ENCODE assay signal across 8 cellular contexts in the genomic region with DNA sequence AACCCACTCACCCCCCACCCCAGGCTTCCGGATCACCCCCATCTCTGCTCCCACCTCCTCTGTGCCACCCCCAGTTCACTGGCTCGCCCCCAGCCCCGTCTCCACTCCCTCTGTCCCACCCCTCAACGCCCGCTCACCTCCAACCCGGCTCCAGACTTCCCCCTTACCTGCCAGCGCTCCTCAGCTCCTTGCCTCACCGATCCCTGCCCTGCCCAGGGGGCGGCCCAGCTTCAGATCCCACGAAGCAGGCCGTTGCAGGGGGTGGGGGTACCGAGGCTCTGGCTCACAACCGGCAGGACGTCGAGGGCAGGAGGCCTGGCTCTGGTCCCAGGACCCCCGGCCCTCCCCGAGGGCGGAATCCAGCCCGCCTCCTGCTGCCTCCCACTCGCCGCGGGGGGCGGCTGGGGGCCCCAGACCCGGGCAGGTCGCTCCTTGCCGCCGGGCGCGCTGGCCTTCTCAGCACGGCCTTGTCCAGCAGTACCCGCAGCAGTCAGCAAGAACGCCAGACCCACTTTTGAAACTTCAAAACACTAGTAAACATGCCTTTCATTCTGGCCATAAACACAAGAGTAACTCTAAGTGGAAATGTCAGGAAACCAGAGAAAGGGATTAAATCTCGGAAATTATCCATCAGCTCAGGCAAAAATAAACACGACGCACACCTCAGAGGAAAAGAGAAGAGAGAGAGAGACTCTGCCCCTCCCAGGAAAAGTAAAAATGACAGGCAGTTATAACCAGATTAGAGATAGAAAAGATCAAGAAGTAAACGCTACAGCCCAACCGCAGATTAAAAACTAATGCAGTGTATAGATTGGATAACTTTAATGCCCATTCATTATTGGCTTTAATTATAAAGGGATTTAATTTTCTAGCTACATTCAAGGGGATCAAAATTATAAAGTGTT.
DNase-seq lines count a peak whose midpoint lies in the region; ATAC-seq lines count a peak whose summit lies in the region.

No MANE protein-coding gene starts in this region.

- H3K9me3 Mint-ChIP-seq in activated naive CD8-positive, alpha-beta T cell treated with anti-CD3 and anti-CD28 coated beads, Interleukin-2, amount 50 U/mL, for 24 hours, result no peaks in the 10 kb centered on the region
- peaks cover 5 to 7% of the 10 kb centered on the region in 2 donors for H3K9me3 Mint-ChIP-seq in stimulated activated naive B cell treated with anti-CD40 and anti-IgM and Interleukin-4, amounts not matched to agents 10 μg/mL and 1 μg/mL and 100 μg/mL, for 72 hours

- peak overlapping the region; percentile 45 for H3K4me3 ChIP-seq in iPS-11a (ENCODE audit: low read depth, low read length)

- H3K27me3 Mint-ChIP-seq in activated naive CD8-positive, alpha-beta T cell treated with anti-CD3 and anti-CD28 coated beads, Interleukin-2, amount 50 U/mL, for 24 hours, result peaks cover 7% of the 10 kb centered on the region
- peaks cover 15 to 23% of the 10 kb centered on the region in 2 donors for H3K27me3 Mint-ChIP-seq in stimulated activated naive B cell treated with anti-CD40 and anti-IgM and Interleukin-4, amounts not matched to agents 10 μg/mL and 1 μg/mL and 100 μg/mL, for 72 hours

- H3K4me1 Mint-ChIP-seq in activated naive CD8-positive, alpha-beta T cell treated with anti-CD3 and anti-CD28 coated beads, Interleukin-2, amount 50 U/mL, for 24 hours, result peaks cover 34% of the 10 kb centered on the region
- peaks cover 13 to 24% of the 10 kb centered on the region in 2 donors for H3K4me1 Mint-ChIP-seq in stimulated activated naive B cell treated with anti-CD40 and anti-IgM and Interleukin-4, amounts not matched to agents 10 μg/mL and 1 μg/mL and 100 μg/mL, for 72 hours

- H3K4me3 Mint-ChIP-seq in activated naive CD8-positive, alpha-beta T cell treated with anti-CD3 and anti-CD28 coated beads, Interleukin-2, amount 50 U/mL, for 24 hours, result peak overlapping the region; percentile 69
- H3K4me3 Mint-ChIP-seq in stimulated activated naive B cell treated with anti-CD40 and anti-IgM and Interleukin-4, amounts not matched to agents 10 μg/mL and 1 μg/mL and 100 μg/mL, for 72 hours, result peak overlapping the region; percentile 85 to 86

- H3K36me3 Mint-ChIP-seq in activated naive CD8-positive, alpha-beta T cell treated with anti-CD3 and anti-CD28 coated beads, Interleukin-2, amount 50 U/mL, for 24 hours (ENCODE audit: low read depth), result peaks cover 6% of the 10 kb centered on the region
- peaks cover 1 to 6% of the 10 kb centered on the region in 2 donors for H3K36me3 Mint-ChIP-seq in stimulated activated naive B cell treated with anti-CD40 and anti-IgM and Interleukin-4, amounts not matched to agents 10 μg/mL and 1 μg/mL and 100 μg/mL, for 72 hours

- no peak for ATAC-seq in activated naive CD8-positive, alpha-beta T cell treated with anti-CD3 and anti-CD28 coated beads, Interleukin-2, amount 50 U/mL, for 24 hours
- no peak for ATAC-seq in stimulated activated naive B cell treated with anti-CD40 and anti-IgM and Interleukin-4, amounts not matched to agents 10 μg/mL and 1 μg/mL and 100 μg/mL, for 72 hours (replicated peaks)

- DNase-seq in NCI-H1417 (lab: John Stamatoyannopoulos, UW), result peak in 2 of 3 experiments; percentile 21 to 33
- DNase-seq in NCI-H1417 treated with DMSO at 0.1 percent for 48 hours (lab: John Stamatoyannopoulos, UW), result no peak
- no peak for DNase-seq in activated naive CD8-positive, alpha-beta T cell treated with anti-CD3 and anti-CD28 coated beads, Interleukin-2, amount 50 U/mL, for 24 hours
- no peak for DNase-seq in stimulated activated naive B cell treated with anti-CD40 and anti-IgM and Interleukin-4, amounts not matched to agents 10 μg/mL and 1 μg/mL and 100 μg/mL, for 72 hours
- DNase-seq in GF-D8 (lab: John Stamatoyannopoulos, UW), result no peak
- no peak for DNase-seq in DMS 273 (lab: John Stamatoyannopoulos, UW; ENCODE audit: unreplicated experiment)
- no peak for DNase-seq in NCI-H345 (lab: John Stamatoyannopoulos, UW)

- peak overlapping the region; percentile 52 for H3K27ac Mint-ChIP-seq in activated naive CD8-positive, alpha-beta T cell treated with anti-CD3 and anti-CD28 coated beads, Interleukin-2, amount 50 U/mL, for 24 hours
- peak overlapping the region; percentile 2 for H3K27ac Mint-ChIP-seq in stimulated activated naive B cell treated with anti-CD40 and anti-IgM and Interleukin-4, amounts not matched to agents 10 μg/mL and 1 μg/mL and 100 μg/mL, for 72 hours

Comparison
In these comparisons a context has a peak if more than half of its experiments do, and no peak if none do; other contexts are left out.
1. DNase-seq: peak in NCI-H1417 (2 of 3); none in NCI-H1417 treated with DMSO at 0.1 percent for 48 hours (single experiment), activated naive CD8-positive, alpha-beta T cell treated with anti-CD3 and anti-CD28 coated beads, Interleukin-2, amount 50 U/mL, for 24 hours (single experiment), stimulated activated naive B cell treated with anti-CD40 and anti-IgM and Interleukin-4, amounts not matched to agents 10 μg/mL and 1 μg/mL and 100 μg/mL, for 72 hours (single experiment), GF-D8 (single experiment), DMS 273 (single experiment) and NCI-H345 (single experiment).